15 cellular contexts compared by ENCODE assay signal in the genomic region with DNA sequence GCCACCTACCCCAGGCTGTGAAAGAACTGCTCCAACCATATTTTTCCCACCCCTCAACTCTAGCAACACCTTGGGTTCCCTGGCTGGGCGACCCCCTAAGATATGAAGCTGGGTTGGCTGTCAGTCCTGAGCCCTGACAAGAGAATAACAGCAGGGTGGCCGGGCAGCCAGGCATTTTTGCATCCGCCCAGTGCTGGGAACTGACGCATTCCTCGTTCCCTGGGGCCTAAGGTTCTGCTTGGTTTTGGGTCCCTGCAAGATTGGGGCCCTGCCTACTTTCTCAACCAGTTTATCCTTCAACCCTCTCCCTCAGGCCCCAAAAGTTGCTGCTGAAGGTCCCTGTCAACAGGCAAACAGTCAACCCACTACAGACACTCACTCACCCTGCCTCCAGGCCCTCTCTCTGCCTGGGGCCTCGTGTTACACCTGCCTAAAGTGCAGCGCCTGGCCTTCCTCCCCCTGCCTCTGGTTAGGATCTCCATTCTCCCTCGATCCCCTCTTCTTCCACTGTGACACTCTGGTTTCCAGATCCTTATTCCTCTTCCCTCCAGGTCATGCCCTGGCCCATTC.
DNase-seq lines count a peak whose midpoint lies in the region; ATAC-seq lines count a peak whose summit lies in the region.
"Had no signal": no experiment of that assay in that cellular context is flagged by ENCODE, and none has a peak within 500 bp of the region (broad histone marks: within the 10 kb centered on the region; RNA-seq: fewer than 3 reads in every experiment).

No MANE protein-coding gene starts in this region.

- H3K36me3 Mint-ChIP-seq in activated naive CD8-positive, alpha-beta T cell treated with anti-CD3 and anti-CD28 coated beads, Interleukin-2, amount 10 ng/mL, durations not matched to agents 7 days and 5 days: peaks cover 7% of the 10 kb centered on the region
- peaks cover 33% of the 10 kb centered on the region for H3K36me3 Mint-ChIP-seq in activated naive CD8-positive, alpha-beta T cell treated with anti-CD3 and anti-CD28 coated beads for 36 hours
- peaks cover 18 to 21% of the 10 kb centered on the region in 2 donors for H3K36me3 Mint-ChIP-seq in stimulated activated naive B cell treated with anti-CD40 and anti-IgM and Interleukin-4, amounts not matched to agents 10 μg/mL and 1 μg/mL and 100 μg/mL, for 72 hours

- POLR2A ChIA-PET in activated naive CD8-positive, alpha-beta T cell treated with anti-CD3 and anti-CD28 coated beads, Interleukin-2, amount 10 ng/mL, durations not matched to agents 7 days and 5 days (lab: Charles Lee): no interaction called here

- no peak for DNase-seq in activated naive CD8-positive, alpha-beta T cell treated with anti-CD3 and anti-CD28 coated beads, Interleukin-2, amount 10 ng/mL, durations not matched to agents 7 days and 5 days
- DNase-seq in activated naive CD8-positive, alpha-beta T cell treated with anti-CD3 and anti-CD28 coated beads for 36 hours: no peak
- DNase-seq in ecto neural progenitor cell (ENCODE audit: low spot score) (peak; percentile 58), iPS-NIHi7 (ENCODE audit: extremely low spot score) (peak; percentile 45), NCI-H345 (lab: John Stamatoyannopoulos, UW) (no peak)
- no peak for DNase-seq in stimulated activated CD4-positive, alpha-beta T cell treated with anti-CD3 and anti-CD28 coated beads, Interleukin-2, amount 100 ng/mL, for 24 hours
- DNase-seq in stimulated activated naive B cell treated with anti-CD40 and anti-IgM and Interleukin-4, amounts not matched to agents 10 μg/mL and 1 μg/mL and 100 μg/mL, for 72 hours: no peak
- DNase-seq: 8988T, AML-193, Calu3, DMS 273 treated with DMSO at 0.1 percent for 48 hours, GOT3 had no signal

- peaks cover 1% of the 10 kb centered on the region for H3K9me3 Mint-ChIP-seq in activated naive CD8-positive, alpha-beta T cell treated with anti-CD3 and anti-CD28 coated beads, Interleukin-2, amount 10 ng/mL, durations not matched to agents 7 days and 5 days
- peaks cover 1% of the 10 kb centered on the region for H3K9me3 Mint-ChIP-seq in activated naive CD8-positive, alpha-beta T cell treated with anti-CD3 and anti-CD28 coated beads for 36 hours
- peaks cover 0 to 3% of the 10 kb centered on the region in 2 donors for H3K9me3 Mint-ChIP-seq in stimulated activated naive B cell treated with anti-CD40 and anti-IgM and Interleukin-4, amounts not matched to agents 10 μg/mL and 1 μg/mL and 100 μg/mL, for 72 hours
- H3K9me3 Mint-ChIP-seq: IgD-negative memory B cell had no signal

- no peak overlapping the region for H3K4me3 Mint-ChIP-seq in activated naive CD8-positive, alpha-beta T cell treated with anti-CD3 and anti-CD28 coated beads, Interleukin-2, amount 10 ng/mL, durations not matched to agents 7 days and 5 days
- H3K4me3 Mint-ChIP-seq in activated naive CD8-positive, alpha-beta T cell treated with anti-CD3 and anti-CD28 coated beads for 36 hours: no peak overlapping the region
- H3K4me3 Mint-ChIP-seq in stimulated activated naive B cell treated with anti-CD40 and anti-IgM and Interleukin-4, amounts not matched to agents 10 μg/mL and 1 μg/mL and 100 μg/mL, for 72 hours: no peak overlapping the region
- H3K4me3 Mint-ChIP-seq: IgD-negative memory B cell had no signal

- no peak for ATAC-seq in activated naive CD8-positive, alpha-beta T cell treated with anti-CD3 and anti-CD28 coated beads, Interleukin-2, amount 10 ng/mL, durations not matched to agents 7 days and 5 days (ENCODE audit: low read depth)
- no peak for ATAC-seq in stimulated activated naive B cell treated with anti-CD40 and anti-IgM and Interleukin-4, amounts not matched to agents 10 μg/mL and 1 μg/mL and 100 μg/mL, for 72 hours (replicated peaks)
- ATAC-seq in HG03039 (IDR thresholded peaks at IDR 0.05; ENCODE audit: unreplicated experiment): no peak
- ATAC-seq: HCT116 had no signal

- peak overlapping the region; percentile 49 for H3K27ac Mint-ChIP-seq in activated naive CD8-positive, alpha-beta T cell treated with anti-CD3 and anti-CD28 coated beads, Interleukin-2, amount 10 ng/mL, durations not matched to agents 7 days and 5 days
- no peak overlapping the region for H3K27ac Mint-ChIP-seq in activated naive CD8-positive, alpha-beta T cell treated with anti-CD3 and anti-CD28 coated beads for 36 hours
- no peak overlapping the region for H3K27ac Mint-ChIP-seq in stimulated activated naive B cell treated with anti-CD40 and anti-IgM and Interleukin-4, amounts not matched to agents 10 μg/mL and 1 μg/mL and 100 μg/mL, for 72 hours
- H3K27ac Mint-ChIP-seq: IgD-negative memory B cell had no signal

- H3K27me3 Mint-ChIP-seq in activated naive CD8-positive, alpha-beta T cell treated with anti-CD3 and anti-CD28 coated beads, Interleukin-2, amount 10 ng/mL, durations not matched to agents 7 days and 5 days: no peaks in the 10 kb centered on the region
- no peaks in the 10 kb centered on the region for H3K27me3 Mint-ChIP-seq in activated naive CD8-positive, alpha-beta T cell treated with anti-CD3 and anti-CD28 coated beads for 36 hours
- no peaks in the 10 kb centered on the region for H3K27me3 Mint-ChIP-seq in stimulated activated naive B cell treated with anti-CD40 and anti-IgM and Interleukin-4, amounts not matched to agents 10 μg/mL and 1 μg/mL and 100 μg/mL, for 72 hours
- H3K27me3 Mint-ChIP-seq: IgD-negative memory B cell had no signal

- no peaks in the 10 kb centered on the region for H3K4me1 Mint-ChIP-seq in activated naive CD8-positive, alpha-beta T cell treated with anti-CD3 and anti-CD28 coated beads, Interleukin-2, amount 10 ng/mL, durations not matched to agents 7 days and 5 days
- H3K4me1 Mint-ChIP-seq in activated naive CD8-positive, alpha-beta T cell treated with anti-CD3 and anti-CD28 coated beads for 36 hours: no peaks in the 10 kb centered on the region
- H3K4me1 Mint-ChIP-seq in stimulated activated naive B cell treated with anti-CD40 and anti-IgM and Interleukin-4, amounts not matched to agents 10 μg/mL and 1 μg/mL and 100 μg/mL, for 72 hours: no peaks in the 10 kb centered on the region
- H3K4me1 Mint-ChIP-seq: IgD-negative memory B cell had no signal

Comparison
In these comparisons a context has a peak if more than half of its experiments do, and no peak if none do; other contexts are left out.
1. DNase-seq: peak in ecto neural progenitor cell (single experiment) and iPS-NIHi7 (single experiment); none in activated naive CD8-positive, alpha-beta T cell treated with anti-CD3 and anti-CD28 coated beads, Interleukin-2, amount 10 ng/mL, durations not matched to agents 7 days and 5 days (single experiment), activated naive CD8-positive, alpha-beta T cell treated with anti-CD3 and anti-CD28 coated beads for 36 hours (single experiment), stimulated activated CD4-positive, alpha-beta T cell treated with anti-CD3 and anti-CD28 coated beads, Interleukin-2, amount 100 ng/mL, for 24 hours (0 of 2), stimulated activated naive B cell treated with anti-CD40 and anti-IgM and Interleukin-4, amounts not matched to agents 10 μg/mL and 1 μg/mL and 100 μg/mL, for 72 hours (single experiment) and NCI-H345 (single experiment).